2 cellular contexts compared by ENCODE assay signal in genomic region chr12:87827638-87828264, GRCh38.
TF ChIP-seq lines count a peak whose summit lies in the region.

No MANE protein-coding gene starts in this region.

TF ChIP-seq in HCT116, 20 proteins besides CTCF, POLR2A, EP300 and RAD21 (continued from another document):
- no peak for TF ChIP-seq REST (IDR thresholded peaks at IDR 0.05; ENCODE audit: low read depth)
- peak; percentile 39; the same call in 1 of the 2 replicates for TF ChIP-seq SRF (IDR thresholded peaks at IDR 0.05; ENCODE audit: low read depth)
- no peak for TF ChIP-seq ZBTB33 (IDR thresholded peaks at IDR 0.05; ENCODE audit: extremely low read depth, insufficient replicate concordance, low read length)
- TF ChIP-seq MAX (IDR thresholded peaks at IDR 0.05): peak; percentile 23; the same call in 1 of the 2 replicates
- TF ChIP-seq CBX3 (IDR thresholded peaks at IDR 0.05; ENCODE audit: low read depth): peak; percentile 80

TF ChIP-seq in SK-N-SH treated with all-trans-retinoic acid at 6 μM for 48 hours, 23 proteins besides CTCF, POLR2A, EP300 and RAD21 (continued from another document):
- TF ChIP-seq RARB (CRISPR knock-in tag; IDR thresholded peaks at IDR 0.05) (no peak), GLIS3 (CRISPR knock-in tag; IDR thresholded peaks at IDR 0.05) (no peak), TCF4 (CRISPR knock-in tag; IDR thresholded peaks at IDR 0.05; ENCODE audit: borderline replicate concordance) (no peak), ZC3H10 (CRISPR knock-in tag; IDR thresholded peaks at IDR 0.05) (no peak), CREB5 (CRISPR knock-in tag; IDR thresholded peaks at IDR 0.05; ENCODE audit: low read depth) (no peak), TOX (CRISPR knock-in tag; IDR thresholded peaks at IDR 0.05; ENCODE audit: borderline replicate concordance) (no peak), ZNF8 (CRISPR knock-in tag; IDR thresholded peaks at IDR 0.05) (no peak), ISL1 (CRISPR knock-in tag; IDR thresholded peaks at IDR 0.05) (no peak), POU6F1 (CRISPR knock-in tag; IDR thresholded peaks at IDR 0.05; ENCODE audit: borderline replicate concordance, low read depth) (no peak), ZNF70 (CRISPR knock-in tag; IDR thresholded peaks at IDR 0.05) (no peak), ZFP30 (CRISPR knock-in tag; IDR thresholded peaks at IDR 0.05) (no peak)
